ENCODE assay signal across 17 cellular contexts in genomic region chr11:61024938-61025818, GRCh38. TPM values are rescaled to one million over a fixed set of nuclear protein-coding genes. Genes with fewer than 3 reads are reported as not detected.
A peak's percentile ranks its signal among the peaks of the same experiment; 100 is the strongest.
DNase-seq lines count a peak whose midpoint lies in the region; ATAC-seq and TF ChIP-seq lines count a peak whose summit lies in the region.
"Had no signal": no experiment of that assay in that cellular context is flagged by ENCODE, and none has a peak within 500 bp of the region (broad histone marks: within the 10 kb centered on the region; RNA-seq: fewer than 3 reads in every experiment).

No MANE protein-coding gene starts in this region.

- in situ Hi-C loops in HAP-1 (cut with MboI; ENCODE audit: low sequenced_read_pairs): no loop called here

- intact Hi-C loops in CD8-positive, alpha-beta T cell (cut with DNase I, micrococcal nuclease): loop anchor here (5.0 kb wide), 5 partner anchors 37 to 183 kb away; partner anchors contain the start of genes CCDC86 (in 1 of the 2) and CD5 (in 1 of the 2)
- intact Hi-C loops in activated T-helper 1 cell treated with anti-CD3 and anti-CD28 coated beads, Interleukin-12 subunit alpha, Interleukin-12 subunit beta, Interleukin-2, Interleukin-4 antibody, amounts not matched to agents 30 ng/mL and 10 ng/mL and 1 ng/mL, durations not matched to agents 14 hours and 24 hours and 36 hours (cut with micrococcal nuclease): no loop called here

- no peaks in the 10 kb centered on the region for H3K27me3 ChIP-seq in CD8-positive, alpha-beta T cell (ENCODE audit: insufficient read depth, low read length)
- peaks cover 13% of the 10 kb centered on the region; the same call in 1 of the 2 replicates for H3K27me3 ChIP-seq in HAP-1 (ENCODE audit: low read depth)
- H3K27me3 ChIP-seq: SJCRH30 had no signal

- ATAC-seq in CD8-positive, alpha-beta T cell: no peak
- ATAC-seq: left lung had no signal

- peaks cover 77% of the 10 kb centered on the region for H3K4me1 Mint-ChIP-seq in T-helper 1 cell treated with Interleukin-12 subunit alpha and Interleukin-12 subunit beta and Interleukin-4 antibody, amounts not matched to agents 30 μg/mL and 1 μg/mL, for 36 hours (ENCODE audit: low read depth)
- peaks cover 87% of the 10 kb centered on the region for H3K4me1 Mint-ChIP-seq in CD8-positive, alpha-beta T cell (ENCODE audit: low read depth)
- H3K4me1 Mint-ChIP-seq in activated T-helper 1 cell treated with anti-CD3 and anti-CD28 coated beads, Interleukin-12 subunit alpha, Interleukin-12 subunit beta, Interleukin-2, Interleukin-4 antibody, amounts not matched to agents 30 ng/mL and 10 ng/mL and 1 ng/mL, durations not matched to agents 14 hours and 24 hours and 36 hours (ENCODE audit: low read depth): peaks cover 92% of the 10 kb centered on the region

- TF ChIP-seq CTCF in CD8-positive, alpha-beta T cell (IDR thresholded peaks at IDR 0.05): no peak

- H3K27ac ChIP-seq in CD8-positive, alpha-beta T cell (ENCODE audit: low read depth, low read length): peak overlapping the region; percentile 44
- H3K27ac ChIP-seq: C4-2B, left lung, SJCRH30 had no signal

- peak overlapping the region; percentile 12 for H3K4me3 Mint-ChIP-seq in T-helper 1 cell treated with Interleukin-12 subunit alpha and Interleukin-12 subunit beta and Interleukin-4 antibody, amounts not matched to agents 30 μg/mL and 1 μg/mL, for 36 hours
- peak overlapping the region; percentile 78 for H3K4me3 Mint-ChIP-seq in CD8-positive, alpha-beta T cell
- peak overlapping the region; percentile 91 for H3K4me3 Mint-ChIP-seq in activated T-helper 1 cell treated with anti-CD3 and anti-CD28 coated beads, Interleukin-12 subunit alpha, Interleukin-12 subunit beta, Interleukin-2, Interleukin-4 antibody, amounts not matched to agents 30 ng/mL and 10 ng/mL and 1 ng/mL, durations not matched to agents 14 hours and 24 hours and 36 hours

- H3K4me3 ChIP-seq in CD8-positive, alpha-beta T cell (ENCODE audit: low read depth, low read length): no peak overlapping the region
- no peak overlapping the region for H3K4me3 ChIP-seq in HAP-1
- H3K4me3 ChIP-seq: left lung, SJCRH30 had no signal

- no peaks in the 10 kb centered on the region for H3K36me3 ChIP-seq in CD8-positive, alpha-beta T cell (ENCODE audit: insufficient read depth, low read length)
- H3K36me3 ChIP-seq in HAP-1 (replicated peaks): no peaks in the 10 kb centered on the region
- H3K36me3 ChIP-seq: left lung, SJCRH30 had no signal

- peaks cover 90% of the 10 kb centered on the region for H3K4me1 ChIP-seq in CD8-positive, alpha-beta T cell (ENCODE audit: insufficient read depth, low read length)
- no peaks in the 10 kb centered on the region for H3K4me1 ChIP-seq in HAP-1
- H3K4me1 ChIP-seq: SJCRH30 had no signal

- H3K27ac Mint-ChIP-seq in T-helper 1 cell treated with Interleukin-12 subunit alpha and Interleukin-12 subunit beta and Interleukin-4 antibody, amounts not matched to agents 30 μg/mL and 1 μg/mL, for 36 hours: peak overlapping the region; percentile 93
- peak overlapping the region; percentile 95 for H3K27ac Mint-ChIP-seq in CD8-positive, alpha-beta T cell
- H3K27ac Mint-ChIP-seq in activated T-helper 1 cell treated with anti-CD3 and anti-CD28 coated beads, Interleukin-12 subunit alpha, Interleukin-12 subunit beta, Interleukin-2, Interleukin-4 antibody, amounts not matched to agents 30 ng/mL and 10 ng/mL and 1 ng/mL, durations not matched to agents 14 hours and 24 hours and 36 hours: peak overlapping the region; percentile 92

- H3K9me3 Mint-ChIP-seq in T-helper 1 cell treated with Interleukin-12 subunit alpha and Interleukin-12 subunit beta and Interleukin-4 antibody, amounts not matched to agents 30 μg/mL and 1 μg/mL, for 36 hours: no peaks in the 10 kb centered on the region
- H3K9me3 Mint-ChIP-seq in CD8-positive, alpha-beta T cell: no peaks in the 10 kb centered on the region
- H3K9me3 Mint-ChIP-seq in activated T-helper 1 cell treated with anti-CD3 and anti-CD28 coated beads, Interleukin-12 subunit alpha, Interleukin-12 subunit beta, Interleukin-2, Interleukin-4 antibody, amounts not matched to agents 30 ng/mL and 10 ng/mL and 1 ng/mL, durations not matched to agents 14 hours and 24 hours and 36 hours: no peaks in the 10 kb centered on the region

- POLR2A ChIA-PET in CD8-positive, alpha-beta T cell (lab: Charles Lee): interaction anchor here (0.8 to 4.2 kb wide), 14 partner anchors 9 to 205 kb away, joined by 3 to 54 read pairs (median 3); partner anchors contain the start of genes CD5 and TMEM109

- H3K36me3 Mint-ChIP-seq in T-helper 1 cell treated with Interleukin-12 subunit alpha and Interleukin-12 subunit beta and Interleukin-4 antibody, amounts not matched to agents 30 μg/mL and 1 μg/mL, for 36 hours (ENCODE audit: low read depth): peaks cover 40% of the 10 kb centered on the region
- peaks cover 10% of the 10 kb centered on the region for H3K36me3 Mint-ChIP-seq in CD8-positive, alpha-beta T cell
- peaks cover 50% of the 10 kb centered on the region for H3K36me3 Mint-ChIP-seq in activated T-helper 1 cell treated with anti-CD3 and anti-CD28 coated beads, Interleukin-12 subunit alpha, Interleukin-12 subunit beta, Interleukin-2, Interleukin-4 antibody, amounts not matched to agents 30 ng/mL and 10 ng/mL and 1 ng/mL, durations not matched to agents 14 hours and 24 hours and 36 hours (ENCODE audit: low read depth)

- DNase-seq in T-helper 1 cell: no peak
- DNase-seq in CD8-positive, alpha-beta T cell: no peak
- no peak for DNase-seq in activated T-helper 1 cell treated with anti-CD3 and anti-CD28 coated beads, Interleukin-12 subunit alpha, Interleukin-12 subunit beta, Interleukin-2, Interleukin-4 antibody, amounts not matched to agents 30 ng/mL and 10 ng/mL and 1 ng/mL, durations not matched to agents 14 hours and 24 hours and 36 hours (ENCODE audit: low spot score)
- peak; percentile 40 for DNase-seq in islet precursor cell
- DNase-seq in NCI-H2081 (lab: John Stamatoyannopoulos, UW): no peak
- DNase-seq in HAP-1 (ENCODE audit: low spot score in 2 of 2): no peak
- no peak for DNase-seq in SIG-M5 (lab: John Stamatoyannopoulos, UW)
- DNase-seq: 8988T, amygdala, DMS79, foreskin melanocyte, left lung, NCI-H1694, NCI-H446, SJCRH30 had no signal

- no peaks in the 10 kb centered on the region for H3K27me3 Mint-ChIP-seq in T-helper 1 cell treated with Interleukin-12 subunit alpha and Interleukin-12 subunit beta and Interleukin-4 antibody, amounts not matched to agents 30 μg/mL and 1 μg/mL, for 36 hours (ENCODE audit: low read depth)
- H3K27me3 Mint-ChIP-seq in CD8-positive, alpha-beta T cell (ENCODE audit: low read depth): no peaks in the 10 kb centered on the region
- no peaks in the 10 kb centered on the region for H3K27me3 Mint-ChIP-seq in activated T-helper 1 cell treated with anti-CD3 and anti-CD28 coated beads, Interleukin-12 subunit alpha, Interleukin-12 subunit beta, Interleukin-2, Interleukin-4 antibody, amounts not matched to agents 30 ng/mL and 10 ng/mL and 1 ng/mL, durations not matched to agents 14 hours and 24 hours and 36 hours (ENCODE audit: insufficient read depth)

- no peaks in the 10 kb centered on the region for H3K9me3 ChIP-seq in CD8-positive, alpha-beta T cell (ENCODE audit: low read length)
- H3K9me3 ChIP-seq in HAP-1: no peaks in the 10 kb centered on the region
- H3K9me3 ChIP-seq: left lung, SJCRH30 had no signal

- CTCF ChIA-PET in CD8-positive, alpha-beta T cell (lab: Charles Lee): interaction anchor here (0.7 to 2.3 kb wide), 9 partner anchors 10 to 135 kb away, joined by 3 to 14 read pairs (median 5); partner anchors contain the start of genes CD5 and CD6

RNA-seq across cellular contexts. Expression of gene CD6, which starts 53.7 kb away (rescaled TPM):
- total RNA-seq in CD8-positive, alpha-beta T cell: 100 to 1,000 TPM; 765 to 793 TPM
- total RNA-seq in activated T-helper 1 cell treated with anti-CD3 and anti-CD28 coated beads, Interleukin-12 subunit alpha, Interleukin-12 subunit beta, Interleukin-2, Interleukin-4 antibody, amounts not matched to agents 30 ng/mL and 10 ng/mL and 1 ng/mL, durations not matched to agents 14 hours and 24 hours and 36 hours: 411 and 416 TPM in 2 replicates
- total RNA-seq: SJCRH30 had no signal

Comparison
In these comparisons a context has a peak if more than half of its experiments do, and no peak if none do; other contexts are left out.
1. H3K4me3 Mint-ChIP-seq: peak in every context shown above with its lines; median percentile 91 in activated T-helper 1 cell treated with anti-CD3 and anti-CD28 coated beads, Interleukin-12 subunit alpha, Interleukin-12 subunit beta, Interleukin-2, Interleukin-4 antibody, amounts not matched to agents 30 ng/mL and 10 ng/mL and 1 ng/mL, durations not matched to agents 14 hours and 24 hours and 36 hours; 78 in CD8-positive, alpha-beta T cell; 12 in T-helper 1 cell treated with Interleukin-12 subunit alpha and Interleukin-12 subunit beta and Interleukin-4 antibody, amounts not matched to agents 30 μg/mL and 1 μg/mL, for 36 hours.